In genomic region chr3:169454823-169455222, GRCh38 we compare ENCODE assay signal across 15 cellular contexts.
DNase-seq lines count a peak whose midpoint lies in the region; FAIRE-seq and TF ChIP-seq lines count a peak whose summit lies in the region.
"Had no signal": no experiment of that assay in that cellular context is flagged by ENCODE, and none has a peak within 500 bp of the region (broad histone marks: within the 10 kb centered on the region; RNA-seq: fewer than 3 reads in every experiment).

No MANE protein-coding gene starts in this region.

- H3K36me3 ChIP-seq in SK-N-SH (replicated peaks in 1 of 2; ENCODE audit: control insufficient read depth in 1 of 2, insufficient read depth in 2 of 2, low read length in 1 of 2) = no peaks in the 10 kb centered on the region
- H3K36me3 ChIP-seq in esophagus muscularis mucosa = no peaks in the 10 kb centered on the region
- no peaks in the 10 kb centered on the region for H3K36me3 ChIP-seq in testis (ENCODE audit: low read depth, missing control alignments)
- H3K36me3 ChIP-seq: BLaER1 treated with 17β-estradiol and CSF1 and Interleukin-3, amounts not matched to agents 10 nM and 100 nM; pancreas had no signal

- TF ChIP-seq POLR2A in esophagus muscularis mucosa (IDR thresholded peaks at IDR 0.05; ENCODE audit: low read depth) (no peak), testis (IDR thresholded peaks at IDR 0.05) (no peak)

- no peak for TF ChIP-seq CTCF in SK-N-SH (IDR thresholded peaks at IDR 0.05)
- TF ChIP-seq CTCF in D721Med (IDR thresholded peaks at IDR 0.05; ENCODE audit: insufficient read depth, missing control alignments) = no peak
- TF ChIP-seq CTCF in esophagus muscularis mucosa (IDR thresholded peaks at IDR 0.05) = no peak
- TF ChIP-seq CTCF in testis (IDR thresholded peaks at IDR 0.05) = no peak

- no peak overlapping the region for H3K27ac ChIP-seq in SK-N-SH (ENCODE audit: low read depth in 2 of 2, low read length in 1 of 2)
- H3K27ac ChIP-seq in esophagus muscularis mucosa (replicated peaks in 1 of 4) = no peak overlapping the region
- no peak overlapping the region for H3K27ac ChIP-seq in testis
- H3K27ac ChIP-seq: BLaER1 treated with 17β-estradiol and CSF1 and Interleukin-3, amounts not matched to agents 10 nM and 100 nM; pancreas had no signal

- H3K79me2 ChIP-seq in SK-N-SH (ENCODE audit: insufficient read depth) = no peaks in the 10 kb centered on the region

- peaks cover 0 to 9% of the 10 kb centered on the region in 2 experiments; a peak in 2 of 4 replicates for H3K4me1 ChIP-seq in SK-N-SH (ENCODE audit: control insufficient read depth in 1 of 2, insufficient read depth in 2 of 2, low read depth in 1 of 2, low read length in 1 of 2)
- H3K4me1 ChIP-seq in esophagus muscularis mucosa = peaks cover 0 to 11% (median 0%) of the 10 kb centered on the region in 4 donors
- H3K4me1 ChIP-seq in testis = no peaks in the 10 kb centered on the region
- H3K4me1 ChIP-seq: BLaER1 treated with 17β-estradiol and CSF1 and Interleukin-3, amounts not matched to agents 10 nM and 100 nM had no signal

- 15% methylated on average over 2 of the region's 2 CpGs for WGBS in SK-N-SH (ENCODE audit: low lambda C conversion rate)
- 75% methylated on average over 2 of the region's 2 CpGs for WGBS in esophagus muscularis mucosa
- WGBS in testis, 2 donors = 82% methylated on average over 2 of the region's 2 CpGs

- H3K9ac ChIP-seq in SK-N-SH = no peak overlapping the region
- H3K9ac ChIP-seq: BLaER1 treated with 17β-estradiol and CSF1 and Interleukin-3, amounts not matched to agents 10 nM and 100 nM had no signal

- H3K4me3 ChIP-seq in SK-N-SH (ENCODE audit: low read depth in 2 of 2, low read length in 1 of 2) (no peak overlapping the region), esophagus muscularis mucosa (no peak overlapping the region), testis (no peak overlapping the region)
- H3K4me3 ChIP-seq: BLaER1 treated with 17β-estradiol and CSF1 and Interleukin-3, amounts not matched to agents 10 nM and 100 nM; pancreas had no signal

- DNase-seq in EL = peak; percentile 42
- DNase-seq in RCC 7860 (ENCODE audit: low spot score) = peak; percentile 7
- DNase-seq in fibroblast of gingiva (ENCODE audit: low read depth) = peak; percentile 10
- DNase-seq in lung microvascular endothelial cell (ENCODE audit: low read depth in 2 of 2) = peak; percentile 74 to 95
- DNase-seq in SK-N-SH = no peak
- DNase-seq in D721Med (ENCODE audit: insufficient read length, low spot score) = no peak
- DNase-seq in esophagus muscularis mucosa (ENCODE audit: extremely low spot score) = no peak
- no peak for DNase-seq in testis
- DNase-seq: activated gamma-delta T cell; hypothalamus; Karpas-422; NCI-H2081; pancreas; stimulated activated naive CD4-positive, alpha-beta T cell had no signal

- TF ChIP-seq EP300 in SK-N-SH (IDR thresholded peaks at IDR 0.05; ENCODE audit: borderline replicate concordance in 1 of 2, low read depth in 1 of 2, low read length in 1 of 2) (no peak), esophagus muscularis mucosa (IDR thresholded peaks at IDR 0.05) (no peak)

- H3K27me3 ChIP-seq in SK-N-SH (ENCODE audit: insufficient read depth) (no peaks in the 10 kb centered on the region), esophagus muscularis mucosa (no peaks in the 10 kb centered on the region), testis (no peaks in the 10 kb centered on the region)
- H3K27me3 ChIP-seq: BLaER1 treated with 17β-estradiol and CSF1 and Interleukin-3, amounts not matched to agents 10 nM and 100 nM; pancreas had no signal

- H3K9me3 ChIP-seq in SK-N-SH (no peaks in the 10 kb centered on the region), esophagus muscularis mucosa (no peaks in the 10 kb centered on the region), testis (no peaks in the 10 kb centered on the region)
- H3K9me3 ChIP-seq: BLaER1 treated with 17β-estradiol and CSF1 and Interleukin-3, amounts not matched to agents 10 nM and 100 nM; pancreas had no signal

- FAIRE-seq in RCC 7860 (lab: Jason Lieb, UNC) (no peak), D721Med (lab: Jason Lieb, UNC) (no peak)
- FAIRE-seq: pancreas had no signal

- POLR2A ChIA-PET in SK-N-SH (lab: Yijun Ruan, JAX) = no interaction called here

- CTCF ChIA-PET in SK-N-SH (lab: Yijun Ruan, JAX) = no interaction called here

- H3F3A ChIP-seq in SK-N-SH (replicated peaks; ENCODE audit: insufficient read depth) = no peaks in the 10 kb centered on the region

- intact Hi-C loops in esophagus muscularis mucosa (cut with DNase I) (no loop called here), testis (cut with DNase I; ENCODE audit: low total_unique reads) (no loop called here)

- H3K9me2 ChIP-seq in SK-N-SH = no peaks in the 10 kb centered on the region

- H4K20me1 ChIP-seq in SK-N-SH (ENCODE audit: insufficient read depth) = no peaks in the 10 kb centered on the region
- H4K20me1 ChIP-seq: BLaER1 treated with 17β-estradiol and CSF1 and Interleukin-3, amounts not matched to agents 10 nM and 100 nM had no signal

- H2AFZ ChIP-seq in SK-N-SH (ENCODE audit: low read depth) = no peak overlapping the region

- no peak for TF ChIP-seq RAD21 in SK-N-SH (IDR thresholded peaks at IDR 0.05; ENCODE audit: low read length)

- H3K4me2 ChIP-seq in SK-N-SH = no peak overlapping the region
- H3K4me2 ChIP-seq: BLaER1 treated with 17β-estradiol and CSF1 and Interleukin-3, amounts not matched to agents 10 nM and 100 nM had no signal

TF ChIP-seq in SK-N-SH, 30 proteins besides CTCF, POLR2A, EP300 and RAD21:
- TF ChIP-seq NFIC (IDR thresholded peaks at IDR 0.05; ENCODE audit: borderline replicate concordance) = no peak
- TF ChIP-seq REST (IDR thresholded peaks at IDR 0.05; ENCODE audit: low read depth, low read length) = no peak
- no peak for TF ChIP-seq PBX3 (IDR thresholded peaks at IDR 0.05)
- no peak for TF ChIP-seq MAX (IDR thresholded peaks at IDR 0.05; ENCODE audit: low read depth)

Comparison
In these comparisons a context has a peak if more than half of its experiments do, and no peak if none do; other contexts are left out.
1. DNase-seq: peak in EL (single experiment), RCC 7860 (single experiment), fibroblast of gingiva (single experiment) and lung microvascular endothelial cell (2 of 2); none in SK-N-SH (single experiment), D721Med (single experiment), esophagus muscularis mucosa (single experiment) and testis (single experiment).